In the genomic region with DNA sequence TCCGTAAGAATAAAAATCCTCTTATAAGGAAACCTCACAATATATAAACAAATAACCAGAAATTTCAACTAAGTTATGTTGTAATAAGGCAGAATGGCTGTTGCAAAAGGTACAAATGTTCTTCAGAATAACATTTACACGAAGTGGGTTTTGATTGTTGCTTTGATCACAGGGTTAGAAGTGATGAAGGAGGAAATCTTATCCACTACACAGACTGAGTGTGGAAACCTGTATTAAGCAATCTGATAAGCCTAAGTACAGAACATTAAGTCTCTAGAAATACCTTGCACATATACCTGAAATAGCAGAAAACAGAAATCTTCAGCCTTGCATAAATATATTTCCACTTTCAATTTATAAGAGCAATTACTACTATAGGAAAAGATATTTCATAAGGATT, we compare ENCODE assay signal across 26 cellular contexts.
"Had no signal": no experiment of that assay in that cellular context is flagged by ENCODE, and none has a peak within 500 bp of the region (broad histone marks: within the 10 kb centered on the region; RNA-seq: fewer than 3 reads in every experiment).

No MANE protein-coding gene starts in this region.

- H3K4me1 ChIP-seq: parathyroid adenoma, right lobe of liver, thyroid gland, vagina had no signal

- H3K27me3 ChIP-seq: neural progenitor cell, ovary, right lobe of liver, sigmoid colon, thyroid gland, tibial nerve, vagina had no signal

- H3K27ac ChIP-seq: neural progenitor cell, ovary, parathyroid adenoma, psoas muscle, right lobe of liver, sigmoid colon, thoracic aorta, thyroid gland, tibial nerve, vagina had no signal

- DNase-seq: naive thymus-derived CD4-positive, alpha-beta T cell; natural killer cell; occipital lobe; ovary; posterior cingulate gyrus; psoas muscle; right cardiac atrium; right lobe of liver; sigmoid colon; small intestine; stimulated activated CD4-positive, alpha-beta T cell treated with anti-CD3 and anti-CD28 coated beads, Interleukin-1b, Interleukin-23, amount 100 ng/mL, for 48 hours; stimulated activated CD4-positive, alpha-beta T cell treated with anti-CD3 and anti-CD28 coated beads, Interleukin-4, amount 100 ng/mL, for 1 hour; stimulated activated CD4-positive, alpha-beta T cell treated with anti-CD3 and anti-CD28 coated beads, Interleukin-4, amount 100 ng/mL, for 4 hours; stimulated activated CD8-positive, alpha-beta memory T cell treated with anti-CD3 and anti-CD28 coated beads, Interleukin-4, amount 100 ng/mL, for 48 hours; stimulated activated naive CD4-positive, alpha-beta T cell; stimulated activated naive CD8-positive, alpha-beta T cell treated with anti-CD3 and anti-CD28 coated beads, Interleukin-15, amount 100 ng/mL, for 72 hours; stimulated activated naive CD8-positive, alpha-beta T cell treated with anti-CD3 and anti-CD28 coated beads, Interleukin-15, Interleukin-2, amounts not matched to agents 100 U/mL and 50 U/mL, for 24 hours; thyroid gland; trophoblast cell had no signal

- H3K9me3 ChIP-seq: ovary, psoas muscle, right lobe of liver, sigmoid colon, thoracic aorta, thyroid gland, tibial nerve, vagina had no signal

- FAIRE-seq: small intestine, urothelium cell line had no signal

- ATAC-seq: naive thymus-derived CD4-positive, alpha-beta T cell; natural killer cell; psoas muscle; right cardiac atrium; right lobe of liver; stimulated activated memory B cell treated with anti-CD40 and anti-IgM and Interleukin-4, amounts not matched to agents 10 μg/mL and 1 μg/mL and 100 μg/mL, for 72 hours; stimulated activated naive CD8-positive, alpha-beta T cell treated with anti-CD3 and anti-CD28 coated beads, Interleukin-15, amount 100 ng/mL, for 72 hours; stimulated activated naive CD8-positive, alpha-beta T cell treated with anti-CD3 and anti-CD28 coated beads, Interleukin-15, Interleukin-2, amounts not matched to agents 100 U/mL and 50 U/mL, for 24 hours had no signal

- H3K4me3 ChIP-seq: neural progenitor cell, ovary, psoas muscle, right lobe of liver, sigmoid colon, thoracic aorta, thyroid gland, tibial nerve, vagina had no signal

- H3K36me3 ChIP-seq: ovary, right lobe of liver, sigmoid colon, thoracic aorta, thyroid gland, tibial nerve, vagina had no signal
